In genomic region chr16:87173294-87173883, GRCh38 we compare ENCODE assay signal across 2 cellular contexts.
TF ChIP-seq lines count a peak whose summit lies in the region.

No MANE protein-coding gene starts in this region.

TF ChIP-seq in IMR-90, 13 proteins besides CTCF, POLR2A, EP300 and RAD21:
- no peak for TF ChIP-seq NFE2L2 (IDR thresholded peaks at IDR 0.05; ENCODE audit: low read depth, low read length)
- TF ChIP-seq RCOR1 (IDR thresholded peaks at IDR 0.05; ENCODE audit: insufficient replicate concordance, low read length) = no peak
- TF ChIP-seq MXI1 (IDR thresholded peaks at IDR 0.05; ENCODE audit: borderline replicate concordance, low read depth, low read length) = no peak
- TF ChIP-seq FOS (IDR thresholded peaks at IDR 0.05; ENCODE audit: low read depth, low read length) = 0 out of 2 replicates have a peak, but pooled peaks have one; percentile 3

TF ChIP-seq in H1, 55 proteins besides CTCF, POLR2A, EP300 and RAD21:
- TF ChIP-seq CHD1 (IDR thresholded peaks at IDR 0.05; ENCODE audit: low read depth, low read length) (no peak), KDM5A (IDR thresholded peaks at IDR 0.05; ENCODE audit: low read length) (no peak), JUN (IDR thresholded peaks at IDR 0.05; ENCODE audit: low read depth, low read length) (no peak), TEAD4 (IDR thresholded peaks at IDR 0.05; ENCODE audit: low read depth, low read length) (no peak)
TF ChIP-seq in H1: peak in this region for 0.
